ENCODE assay signal across 22 cellular contexts in the genomic region with DNA sequence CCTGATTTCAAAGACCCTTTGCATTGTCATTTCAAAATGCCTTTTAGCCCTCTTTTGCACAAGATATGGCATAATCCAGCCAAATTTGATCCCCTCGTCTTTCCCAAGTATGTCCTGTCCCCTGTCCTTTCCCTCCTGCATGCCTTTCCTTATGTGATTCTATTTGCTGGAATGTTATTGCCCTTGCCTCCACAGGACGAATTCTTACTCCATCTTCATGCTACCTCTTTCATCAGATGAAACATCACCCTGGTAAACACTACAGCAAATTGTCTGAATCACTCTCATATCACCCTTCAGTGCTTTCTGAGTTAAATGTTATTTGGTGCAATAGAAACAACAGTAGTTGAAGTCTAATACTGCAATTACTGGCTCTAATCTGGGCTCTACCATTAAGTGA. TPM values are rescaled to one million over a fixed set of nuclear protein-coding genes. Genes with fewer than 3 reads are reported as not detected.
"Had no signal": no experiment of that assay in that cellular context is flagged by ENCODE, and none has a peak within 500 bp of the region (broad histone marks: within the 10 kb centered on the region; RNA-seq: fewer than 3 reads in every experiment).

No MANE protein-coding gene starts in this region.

- H3K27ac ChIP-seq: adrenal gland, ascending aorta, gastrocnemius medialis, tibial nerve, VCaP had no signal

- H3K9me3 ChIP-seq: adrenal gland, ascending aorta, gastrocnemius medialis, tibial nerve had no signal

- H3K4me1 ChIP-seq: adrenal gland, ascending aorta, gastrocnemius medialis, tibial nerve had no signal

- H3K27me3 ChIP-seq: adrenal gland, ascending aorta, gastrocnemius medialis, tibial nerve had no signal

- H3K4me3 ChIP-seq: adrenal gland, ascending aorta, gastrocnemius medialis, tibial nerve had no signal

- H3K36me3 ChIP-seq: adrenal gland, ascending aorta, gastrocnemius medialis, tibial nerve had no signal

- ATAC-seq: gastrocnemius medialis; left colon; naive thymus-derived CD4-positive, alpha-beta T cell; right cardiac atrium had no signal

- DNase-seq: activated CD4-positive, alpha-beta T cell treated with anti-CD3 and anti-CD28 coated beads for 4 hours; activated CD4-positive, alpha-beta T cell treated with anti-CD3 and anti-CD28 coated beads, Interleukin-2, amount 50 U/mL, for 4 hours; activated CD8-positive, alpha-beta memory T cell treated with anti-CD3 and anti-CD28 coated beads for 24 hours; activated effector memory CD4-positive, alpha-beta T cell treated with Interleukin-2 at 50 U/mL for 16 hours; activated naive CD4-positive, alpha-beta T cell treated with anti-CD3 and anti-CD28 coated beads for 36 hours; activated naive CD8-positive, alpha-beta T cell treated with anti-CD3 and anti-CD28 coated beads for 36 hours; adrenal gland; caudate nucleus; endodermal cell; gastrocnemius medialis; glutamatergic neuron; islet precursor cell; left colon; midbrain; naive thymus-derived CD4-positive, alpha-beta T cell; nucleus accumbens; right cardiac atrium; stimulated activated CD4-positive, alpha-beta T cell treated with anti-CD3 and anti-CD28 coated beads, Interleukin-2, amount 100 ng/mL, for 48 hours; stimulated activated naive CD4-positive, alpha-beta T cell treated with Interleukin-2 at 50 U/mL for 16 hours had no signal

RNA-seq across cellular contexts. Expression of a gene that starts 52.2 kb away (rescaled TPM):
- polyA plus RNA-seq: naive thymus-derived CD4-positive, alpha-beta T cell had no signal
